In the genomic region with DNA sequence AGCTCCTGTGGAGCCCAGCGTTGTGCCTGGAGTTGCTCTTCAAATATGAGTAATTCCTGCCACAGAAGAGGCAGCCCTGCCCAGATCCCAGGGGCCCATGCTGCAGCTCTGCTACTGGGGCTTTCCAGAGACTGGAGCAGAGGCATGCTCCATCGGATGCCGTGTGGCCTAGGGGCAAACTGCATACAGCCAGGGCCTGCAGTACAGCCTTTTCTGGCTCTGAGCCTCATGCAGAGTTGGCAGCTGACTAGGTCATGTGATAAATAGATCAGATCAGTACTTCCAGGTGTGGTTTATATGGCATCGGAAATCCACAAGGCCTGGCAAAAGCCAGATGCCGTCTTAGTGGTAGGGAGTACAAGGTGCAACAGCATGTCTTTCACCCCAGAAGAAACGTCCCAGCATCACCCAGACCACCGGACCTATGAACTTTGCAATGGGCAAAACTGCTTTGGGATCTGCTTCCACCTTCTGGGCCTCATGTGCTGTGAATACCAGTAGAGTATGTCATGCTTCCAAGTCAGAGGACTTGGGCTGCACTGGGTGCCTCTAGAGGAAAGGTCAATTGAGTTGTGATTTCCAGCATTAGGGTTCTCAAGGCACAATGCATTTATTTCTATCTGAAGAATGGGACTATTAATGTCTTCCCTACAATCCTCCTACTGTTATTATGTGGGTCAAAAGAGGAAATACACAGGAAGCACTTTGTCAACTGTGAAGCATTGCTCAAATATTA, we compare ENCODE assay signal across 15 cellular contexts.
A peak's percentile ranks its signal among the peaks of the same experiment; 100 is the strongest.
DNase-seq lines count a peak whose midpoint lies in the region; ATAC-seq and TF ChIP-seq lines count a peak whose summit lies in the region.
"Had no signal": no experiment of that assay in that cellular context is flagged by ENCODE, and none has a peak within 500 bp of the region (broad histone marks: within the 10 kb centered on the region; RNA-seq: fewer than 3 reads in every experiment).

No MANE protein-coding gene starts in this region.

- no peaks in the 10 kb centered on the region for H3K79me2 ChIP-seq in Loucy (ENCODE audit: insufficient read depth, low read length)

- H3K4me3 ChIP-seq in Loucy (ENCODE audit: low read length, poor library complexity, severe bottlenecking) = no peak overlapping the region
- H3K4me3 ChIP-seq in foreskin fibroblast (ENCODE audit: low read depth in 1 of 2, low read length in 2 of 2) = no peak overlapping the region
- H3K4me3 ChIP-seq in mucosa of descending colon = no peak overlapping the region
- H3K4me3 ChIP-seq: ovary had no signal

- TF ChIP-seq CTCF in Loucy (conservative IDR thresholded peaks at IDR 0.05; ENCODE audit: low read length) (no peak), foreskin fibroblast (IDR thresholded peaks at IDR 0.05; ENCODE audit: low read depth, low read length) (no peak), mucosa of descending colon (IDR thresholded peaks at IDR 0.05) (no peak)

- no peaks in the 10 kb centered on the region for H3K9me3 Mint-ChIP-seq in effector memory CD8-positive, alpha-beta T cell
- H3K9me3 Mint-ChIP-seq: activated CD4-positive, alpha-beta T cell treated with anti-CD3 and anti-CD28 coated beads, Interleukin-2, amount 10 ng/mL, durations not matched to agents 7 days and 5 days had no signal

- H3K27ac Mint-ChIP-seq in effector memory CD8-positive, alpha-beta T cell = no peak overlapping the region
- H3K27ac Mint-ChIP-seq: activated CD4-positive, alpha-beta T cell treated with anti-CD3 and anti-CD28 coated beads, Interleukin-2, amount 10 ng/mL, durations not matched to agents 7 days and 5 days had no signal

- H3K9me3 ChIP-seq in Loucy (ENCODE audit: insufficient read depth, low read depth, low read length) (no peaks in the 10 kb centered on the region), mucosa of descending colon (no peaks in the 10 kb centered on the region)
- H3K9me3 ChIP-seq: ovary had no signal

- peaks cover 9% of the 10 kb centered on the region for H3K4me1 ChIP-seq in Loucy (ENCODE audit: insufficient read depth, low read length, poor library complexity, severe bottlenecking)
- no peaks in the 10 kb centered on the region for H3K4me1 ChIP-seq in mucosa of descending colon (ENCODE audit: low read depth)

- H3K36me3 ChIP-seq in Loucy (ENCODE audit: insufficient read depth, low read length) (no peaks in the 10 kb centered on the region), mucosa of descending colon (ENCODE audit: low read depth) (no peaks in the 10 kb centered on the region)
- H3K36me3 ChIP-seq: ovary had no signal

- H3K27me3 ChIP-seq in Loucy (ENCODE audit: insufficient read depth, low read length, poor library complexity, severe bottlenecking) = no peaks in the 10 kb centered on the region
- H3K27me3 ChIP-seq: ovary had no signal

- no peak overlapping the region for H2AFZ ChIP-seq in Loucy (ENCODE audit: low read length)

- H3K4me1 Mint-ChIP-seq in effector memory CD8-positive, alpha-beta T cell (ENCODE audit: low read depth in 2 of 2) = no peaks in the 10 kb centered on the region
- H3K4me1 Mint-ChIP-seq: activated CD4-positive, alpha-beta T cell treated with anti-CD3 and anti-CD28 coated beads, Interleukin-2, amount 10 ng/mL, durations not matched to agents 7 days and 5 days had no signal

- in situ Hi-C loops in Caki2 (cut with HindIII; ENCODE audit: low pct_unique_long_range_greater_than_20kb, low sequenced_read_pairs) = no loop called here

- H3K9me2 ChIP-seq in Loucy (replicated peaks; ENCODE audit: low read depth, low read length) = no peaks in the 10 kb centered on the region

- H3K36me3 Mint-ChIP-seq in effector memory CD8-positive, alpha-beta T cell (ENCODE audit: insufficient read depth) = peaks cover 6% of the 10 kb centered on the region

- no peaks in the 10 kb centered on the region for H4K20me1 ChIP-seq in Loucy (ENCODE audit: insufficient read depth, low read length, poor library complexity, severe bottlenecking)

- H3K27me3 Mint-ChIP-seq in effector memory CD8-positive, alpha-beta T cell = peaks cover 22 to 45% of the 10 kb centered on the region in 2 donors

- DNase-seq in Caki2 (ENCODE audit: low read depth) = peak; percentile 12
- DNase-seq in foreskin fibroblast = peak; percentile 25 to 59
- no peak for DNase-seq in mucosa of descending colon
- DNase-seq in effector memory CD8-positive, alpha-beta T cell = no peak
- no peak for DNase-seq in NCI-H524 (lab: John Stamatoyannopoulos, UW)
- no peak for DNase-seq in SHP77 (lab: John Stamatoyannopoulos, UW)
- DNase-seq: activated CD4-positive, alpha-beta T cell treated with anti-CD3 and anti-CD28 coated beads, Interleukin-2, amount 10 ng/mL, durations not matched to agents 7 days and 5 days; aorta; Kasumi-1; NCI-H1417; NCI-H774; ovary; stimulated activated CD4-positive, alpha-beta T cell treated with anti-CD3 and anti-CD28 coated beads, Interleukin-4, amount 100 ng/mL, for 1 hour had no signal

- H3K9ac ChIP-seq in Loucy (ENCODE audit: low read depth, low read length, poor library complexity, severe bottlenecking) = no peak overlapping the region

- intact Hi-C loops in mucosa of descending colon (cut with DNase I, micrococcal nuclease) = no loop called here

- ATAC-seq in mucosa of descending colon (peak; percentile 22), HG03039 (IDR thresholded peaks at IDR 0.05; ENCODE audit: unreplicated experiment) (no peak)
- ATAC-seq in effector memory CD8-positive, alpha-beta T cell (replicated peaks) = no peak

- no peak overlapping the region for H3K4me3 Mint-ChIP-seq in effector memory CD8-positive, alpha-beta T cell
- H3K4me3 Mint-ChIP-seq: activated CD4-positive, alpha-beta T cell treated with anti-CD3 and anti-CD28 coated beads, Interleukin-2, amount 10 ng/mL, durations not matched to agents 7 days and 5 days had no signal

- peak overlapping the region; percentile 25 for H3K4me2 ChIP-seq in Loucy (ENCODE audit: low read depth, low read length, poor library complexity, severe bottlenecking)

- H3F3A ChIP-seq in Loucy (ENCODE audit: low read depth) = no peaks in the 10 kb centered on the region

Comparison
In these comparisons a context has a peak if more than half of its experiments do, and no peak if none do; other contexts are left out.
1. DNase-seq: peak in Caki2 (single experiment) and foreskin fibroblast (2 of 2); none in mucosa of descending colon (0 of 3), effector memory CD8-positive, alpha-beta T cell (0 of 3), NCI-H524 (0 of 2) and SHP77 (0 of 2).